ENCODE assay signal across 21 cellular contexts in genomic region chr9:129686736-129687135, GRCh38. TPM values are rescaled to one million over a fixed set of nuclear protein-coding genes. Genes with fewer than 3 reads are reported as not detected.
"Had no signal": no experiment of that assay in that cellular context is flagged by ENCODE, and none has a peak within 500 bp of the region (broad histone marks: within the 10 kb centered on the region; RNA-seq: fewer than 3 reads in every experiment).

No MANE protein-coding gene starts in this region.

- FAIRE-seq: colon, frontal cortex, keratinocyte had no signal

- H3K4me1 Mint-ChIP-seq: naive thymus-derived CD8-positive, alpha-beta T cell; stimulated activated naive CD8-positive, alpha-beta T cell treated with anti-CD3 and anti-CD28 coated beads, Interleukin-15, amount 100 ng/mL, for 72 hours had no signal

- H3K27ac ChIP-seq: dorsolateral prefrontal cortex, lower lobe of right lung, neutrophil, parathyroid adenoma, sigmoid colon, suprapubic skin, transverse colon, upper lobe of right lung, uterus had no signal

- H3K4me3 ChIP-seq: dorsolateral prefrontal cortex, lower lobe of right lung, sigmoid colon, suprapubic skin, transverse colon, upper lobe of right lung, uterus had no signal

- ATAC-seq: left ventricle myocardium superior; lower lobe of right lung; naive thymus-derived CD8-positive, alpha-beta T cell; stimulated activated naive CD8-positive, alpha-beta T cell treated with anti-CD3 and anti-CD28 coated beads, Interleukin-15, amount 100 ng/mL, for 72 hours; upper lobe of right lung had no signal

- H3K4me3 Mint-ChIP-seq: naive thymus-derived CD8-positive, alpha-beta T cell; nephron progenitor cell; stimulated activated naive CD8-positive, alpha-beta T cell treated with anti-CD3 and anti-CD28 coated beads, Interleukin-15, amount 100 ng/mL, for 72 hours had no signal

- H3K4me1 ChIP-seq: lower lobe of right lung, parathyroid adenoma, sigmoid colon, upper lobe of right lung, uterus had no signal

- H3K27me3 ChIP-seq: sigmoid colon, suprapubic skin, uterus had no signal

- H3K9me3 ChIP-seq: lower lobe of right lung, neutrophil, sigmoid colon, suprapubic skin, transverse colon, upper lobe of right lung, uterus had no signal

- H3K79me2 ChIP-seq: parathyroid adenoma had no signal

- H3K36me3 Mint-ChIP-seq: naive thymus-derived CD8-positive, alpha-beta T cell had no signal

- H3K27ac Mint-ChIP-seq: naive thymus-derived CD8-positive, alpha-beta T cell; nephron progenitor cell; progenitor cell of endocrine pancreas; stimulated activated naive CD8-positive, alpha-beta T cell treated with anti-CD3 and anti-CD28 coated beads, Interleukin-15, amount 100 ng/mL, for 72 hours had no signal

- H3K36me3 ChIP-seq: lower lobe of right lung, neutrophil, sigmoid colon, suprapubic skin, transverse colon, upper lobe of right lung, uterus had no signal

- H2AFZ ChIP-seq: parathyroid adenoma had no signal

- H3K9me3 Mint-ChIP-seq: naive thymus-derived CD8-positive, alpha-beta T cell; nephron progenitor cell; stimulated activated naive CD8-positive, alpha-beta T cell treated with anti-CD3 and anti-CD28 coated beads, Interleukin-15, amount 100 ng/mL, for 72 hours had no signal

- DNase-seq: dorsolateral prefrontal cortex; effector CD4-positive, alpha-beta T cell; left ventricle myocardium superior; lower lobe of right lung; naive thymus-derived CD8-positive, alpha-beta T cell; nephron progenitor cell; sigmoid colon; stimulated activated CD4-positive, alpha-beta T cell treated with anti-CD3 and anti-CD28 coated beads, Interleukin-4, amount 100 ng/mL, for 4 hours; stimulated activated naive CD4-positive, alpha-beta T cell; stimulated activated naive CD8-positive, alpha-beta T cell treated with anti-CD3 and anti-CD28 coated beads, Interleukin-15, amount 100 ng/mL, for 72 hours; transverse colon; upper lobe of right lung; uterus had no signal

RNA-seq across cellular contexts. Expression of gene PRRX2, which starts 21.3 kb away (rescaled TPM):
- total RNA-seq: frontal cortex; myocyte; naive thymus-derived CD8-positive, alpha-beta T cell had no signal
- polyA plus RNA-seq: keratinocyte; naive thymus-derived CD8-positive, alpha-beta T cell had no signal
